1 cellular context compared by ENCODE assay signal in genomic region chr10:80078448-80079311, GRCh38.
TF ChIP-seq lines count a peak whose summit lies in the region.

Gene TMEM254 (plus strand): TSS chr10:80078665. CDS start chr10:80078700, 35 bp downstream.

TF ChIP-seq in HepG2, 621 proteins besides CTCF, POLR2A, EP300 and RAD21 (continued from another document):
- TF ChIP-seq ZNF407 (CRISPR knock-in tag; IDR thresholded peaks at IDR 0.05; ENCODE audit: not compliant biosample characterization), result peak; percentile 66
- TF ChIP-seq ZNF232 (CRISPR knock-in tag; IDR thresholded peaks at IDR 0.05; ENCODE audit: borderline replicate concordance), result no peak
- no peak for TF ChIP-seq ZNF572 (CRISPR knock-in tag; IDR thresholded peaks at IDR 0.05)
- no peak for TF ChIP-seq TCF12 (IDR thresholded peaks at IDR 0.05)
- TF ChIP-seq TCF12 (CRISPR knock-in tag; IDR thresholded peaks at IDR 0.05), result 0 out of 2 replicates have a peak, but pooled peaks have one; percentile 21
- no peak for TF ChIP-seq MBD4 (IDR thresholded peaks at IDR 0.05; ENCODE audit: borderline replicate concordance, low read length)
- TF ChIP-seq LCORL (IDR thresholded peaks at IDR 0.05), result no peak
- peak; percentile 6; the same call in 1 of the 2 replicates for TF ChIP-seq LCORL (CRISPR knock-in tag; IDR thresholded peaks at IDR 0.05)
- no peak for TF ChIP-seq ARNT (IDR thresholded peaks at IDR 0.05)
- TF ChIP-seq IKZF5 (CRISPR knock-in tag; IDR thresholded peaks at IDR 0.05), result 0 out of 2 replicates have a peak, but pooled peaks have one; percentile 14
- TF ChIP-seq PLSCR1 (CRISPR knock-in tag; IDR thresholded peaks at IDR 0.05; ENCODE audit: borderline replicate concordance), result no peak
- TF ChIP-seq TAF15 (IDR thresholded peaks at IDR 0.05; ENCODE audit: low read depth, low read length, poor library complexity, severe bottlenecking), result no peak
- no peak; the same call in 1 of the 2 replicates for TF ChIP-seq E2F5 (CRISPR knock-in tag; conservative IDR thresholded peaks at IDR 0.05)
- TF ChIP-seq CREBL2 (CRISPR knock-in tag; IDR thresholded peaks at IDR 0.05; ENCODE audit: borderline replicate concordance), result peak; percentile 67; the same call in 1 of the 2 replicates
- TF ChIP-seq ZNF510 (CRISPR knock-in tag; IDR thresholded peaks at IDR 0.05; ENCODE audit: low read depth), result no peak
- no peak for TF ChIP-seq TBL1XR1 (IDR thresholded peaks at IDR 0.05; ENCODE audit: borderline replicate concordance, low read length, partially characterized antibody)
- TF ChIP-seq HMG20A (CRISPR knock-in tag; IDR thresholded peaks at IDR 0.05; ENCODE audit: borderline replicate concordance), result no peak
